ENCODE assay signal across 17 cellular contexts in the genomic region with DNA sequence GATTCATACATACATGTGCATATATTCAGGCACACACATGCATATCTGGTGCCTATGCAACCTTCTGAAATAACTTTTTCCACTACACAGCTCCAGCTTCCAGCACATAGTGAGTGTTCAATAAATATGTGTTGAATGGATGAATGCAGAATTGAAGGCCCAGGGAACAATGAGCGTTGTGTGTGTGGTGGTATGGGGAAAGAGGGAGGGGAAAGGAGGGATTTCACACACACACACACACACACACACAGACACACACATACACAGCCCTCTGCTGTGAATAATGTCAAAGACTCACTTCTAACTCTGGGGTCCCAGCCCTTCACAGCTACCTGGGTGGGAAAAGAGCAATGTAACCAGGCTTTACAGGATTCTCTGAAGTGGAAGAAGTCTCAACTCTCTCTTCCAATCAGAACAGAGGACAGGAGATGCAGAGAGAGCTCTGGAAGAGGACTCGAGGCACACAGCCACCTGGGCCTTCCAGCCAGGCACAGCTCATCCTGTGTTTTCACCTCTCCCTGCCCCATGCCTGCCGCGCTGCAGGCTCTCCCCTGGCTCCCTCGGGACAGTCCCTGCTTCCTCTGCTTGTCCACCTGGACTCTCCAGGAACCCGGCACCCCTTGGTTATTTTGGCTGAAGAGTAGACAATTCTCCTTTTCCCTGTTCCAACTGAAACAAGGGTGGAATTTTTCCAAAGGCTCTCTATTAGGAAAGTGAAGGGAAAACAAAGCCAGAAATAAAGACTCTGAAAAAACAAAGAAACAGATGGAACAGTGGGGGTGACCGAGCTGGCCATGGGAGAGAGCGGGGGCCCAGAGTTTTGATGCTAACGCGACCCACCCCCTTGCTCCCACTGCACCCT. TPM values are rescaled to one million over a fixed set of nuclear protein-coding genes. Genes with fewer than 3 reads are reported as not detected.
DNase-seq lines count a peak whose midpoint lies in the region; ATAC-seq and TF ChIP-seq lines count a peak whose summit lies in the region.
"Had no signal": no experiment of that assay in that cellular context is flagged by ENCODE, and none has a peak within 500 bp of the region (broad histone marks: within the 10 kb centered on the region; RNA-seq: fewer than 3 reads in every experiment).

No MANE protein-coding gene starts in this region.

- POLR2A ChIA-PET in CD4-positive, alpha-beta T cell (lab: Charles Lee): no interaction called here

- intact Hi-C loops in CD4-positive, alpha-beta T cell (cut with DNase I, micrococcal nuclease): loop anchor here (5.0 to 10.0 kb wide), 3 partner anchors 88 to 273 kb away; a partner anchor contains a TSS
- intact Hi-C loops in sigmoid colon (cut with DNase I): loop anchor here (5.0 to 10.0 kb wide), 2 partner anchors 271 to 293 kb away; no protein-coding TSS in a partner anchor

- WGBS in sigmoid colon, 2 donors: 77 to 78% methylated on average over 10 of the region's 10 CpGs

- ATAC-seq in CD4-positive, alpha-beta T cell (ENCODE audit: poor library complexity): no peak
- ATAC-seq in HG02610 (IDR thresholded peaks at IDR 0.05; ENCODE audit: unreplicated experiment): no peak
- ATAC-seq in HG03460 (IDR thresholded peaks at IDR 0.05; ENCODE audit: unreplicated experiment): no peak
- ATAC-seq: activated naive CD8-positive, alpha-beta T cell treated with anti-CD3 and anti-CD28 coated beads, Interleukin-2, amount 50 U/mL, for 24 hours; stimulated activated naive CD8-positive, alpha-beta T cell treated with anti-CD3 and anti-CD28 coated beads, Interleukin-15, amount 100 ng/mL, for 72 hours had no signal

- no peak overlapping the region for H3K27ac ChIP-seq in CD4-positive, alpha-beta T cell (ENCODE audit: low read depth, low read length)
- peak overlapping the region; percentile 98 for H3K27ac ChIP-seq in angular gyrus (ENCODE audit: low read depth, low read length)
- H3K27ac ChIP-seq in iPS-20b (ENCODE audit: low read length): no peak overlapping the region
- peak overlapping the region; percentile 63 to 98 (median 92) for H3K27ac ChIP-seq in sigmoid colon
- H3K27ac ChIP-seq: HL-60 had no signal

- H3K9me3 ChIP-seq in CD4-positive, alpha-beta T cell (ENCODE audit: control insufficient read depth, low read length): no peaks in the 10 kb centered on the region
- H3K9me3 ChIP-seq in iPS-20b (ENCODE audit: insufficient read depth, low read depth, low read length) (no peaks in the 10 kb centered on the region), sigmoid colon (no peaks in the 10 kb centered on the region)
- H3K9me3 ChIP-seq: BE2C had no signal

- H3K4me1 Mint-ChIP-seq in CD4-positive, alpha-beta T cell (ENCODE audit: low read depth): peaks cover 40% of the 10 kb centered on the region

- CTCF ChIA-PET in CD4-positive, alpha-beta T cell (lab: Charles Lee): interaction anchor here (1.0 to 3.9 kb wide), 2 partner anchors 18 to 19 kb away, joined by 3 to 30 read pairs; no protein-coding TSS in a partner anchor

- H3K4me1 ChIP-seq in iPS-20b (ENCODE audit: insufficient read depth, low read length) (peaks cover 16% of the 10 kb centered on the region), sigmoid colon (peaks cover 0 to 48% (median 42%) of the 10 kb centered on the region in 4 donors)

- TF ChIP-seq CTCF in CD4-positive, alpha-beta T cell (IDR thresholded peaks at IDR 0.05): no peak
- no peak for TF ChIP-seq CTCF in sigmoid colon (IDR thresholded peaks at IDR 0.05)

- DNase-seq in CD4-positive, alpha-beta T cell: no peak
- DNase-seq in sigmoid colon (no peak), AML-193 (lab: John Stamatoyannopoulos, UW) (no peak), NCI-H524 (lab: John Stamatoyannopoulos, UW) (no peak)
- DNase-seq: activated CD4-positive, alpha-beta memory T cell treated with anti-CD3 and anti-CD28 coated beads, Interleukin-2, amount 10 ng/mL, durations not matched to agents 7 days and 5 days; activated naive CD8-positive, alpha-beta T cell treated with anti-CD3 and anti-CD28 coated beads, Interleukin-2, amount 50 U/mL, for 24 hours; BE2C; NCI-H1436; stimulated activated naive CD8-positive, alpha-beta T cell treated with anti-CD3 and anti-CD28 coated beads, Interleukin-15, amount 100 ng/mL, for 72 hours had no signal

- 0 out of 2 replicates have a peak overlapping the region, but pooled peaks have one; percentile 2 for H3K9ac ChIP-seq in iPS-20b (ENCODE audit: low read depth, low read length)

- H3K27me3 Mint-ChIP-seq in CD4-positive, alpha-beta T cell: peaks cover 2% of the 10 kb centered on the region
- H3K27me3 Mint-ChIP-seq: activated naive CD8-positive, alpha-beta T cell treated with anti-CD3 and anti-CD28 coated beads, Interleukin-2, amount 50 U/mL, for 24 hours; stimulated activated naive CD8-positive, alpha-beta T cell treated with anti-CD3 and anti-CD28 coated beads, Interleukin-15, amount 100 ng/mL, for 72 hours had no signal

- H3K4me3 ChIP-seq in iPS-20b (ENCODE audit: low read length) (no peak overlapping the region), sigmoid colon (no peak overlapping the region)

- no peak overlapping the region for H3K4me3 Mint-ChIP-seq in CD4-positive, alpha-beta T cell
- H3K4me3 Mint-ChIP-seq: activated CD4-positive, alpha-beta memory T cell treated with anti-CD3 and anti-CD28 coated beads, Interleukin-2, amount 10 ng/mL, durations not matched to agents 7 days and 5 days; activated naive CD8-positive, alpha-beta T cell treated with anti-CD3 and anti-CD28 coated beads, Interleukin-2, amount 50 U/mL, for 24 hours; activated T-helper 1 cell treated with anti-CD3 and anti-CD28 coated beads, Interleukin-12 subunit alpha, Interleukin-12 subunit beta, Interleukin-2, Interleukin-4 antibody, amounts not matched to agents 30 ng/mL and 10 ng/mL and 1 ng/mL, durations not matched to agents 14 hours and 24 hours and 36 hours; stimulated activated naive CD8-positive, alpha-beta T cell treated with anti-CD3 and anti-CD28 coated beads, Interleukin-15, amount 100 ng/mL, for 72 hours had no signal

- H3K36me3 Mint-ChIP-seq in CD4-positive, alpha-beta T cell (ENCODE audit: low read depth): peaks cover 4% of the 10 kb centered on the region

- H3K36me3 ChIP-seq in iPS-20b (ENCODE audit: insufficient read depth, low read depth, low read length): no peaks in the 10 kb centered on the region
- H3K36me3 ChIP-seq in sigmoid colon: no peaks in the 10 kb centered on the region
- H3K36me3 ChIP-seq: BE2C had no signal

- no peaks in the 10 kb centered on the region for H3K27me3 ChIP-seq in CD4-positive, alpha-beta T cell (ENCODE audit: control insufficient read depth, insufficient read depth, low read length)
- H3K27me3 ChIP-seq in iPS-20b (ENCODE audit: insufficient read depth, low read length): peaks cover 7% of the 10 kb centered on the region; the same call in 1 of the 2 replicates
- no peaks in the 10 kb centered on the region for H3K27me3 ChIP-seq in sigmoid colon
- H3K27me3 ChIP-seq: BE2C had no signal

- no peak for TF ChIP-seq POLR2A in sigmoid colon (IDR thresholded peaks at IDR 0.05)

- H3K9me3 Mint-ChIP-seq in CD4-positive, alpha-beta T cell: no peaks in the 10 kb centered on the region
- H3K9me3 Mint-ChIP-seq: activated CD4-positive, alpha-beta memory T cell treated with anti-CD3 and anti-CD28 coated beads, Interleukin-2, amount 10 ng/mL, durations not matched to agents 7 days and 5 days; activated naive CD8-positive, alpha-beta T cell treated with anti-CD3 and anti-CD28 coated beads, Interleukin-2, amount 50 U/mL, for 24 hours; activated T-helper 1 cell treated with anti-CD3 and anti-CD28 coated beads, Interleukin-12 subunit alpha, Interleukin-12 subunit beta, Interleukin-2, Interleukin-4 antibody, amounts not matched to agents 30 ng/mL and 10 ng/mL and 1 ng/mL, durations not matched to agents 14 hours and 24 hours and 36 hours had no signal

- H3K27ac Mint-ChIP-seq in CD4-positive, alpha-beta T cell: peak overlapping the region; percentile 88
- H3K27ac Mint-ChIP-seq: activated CD4-positive, alpha-beta memory T cell treated with anti-CD3 and anti-CD28 coated beads, Interleukin-2, amount 10 ng/mL, durations not matched to agents 7 days and 5 days; activated naive CD8-positive, alpha-beta T cell treated with anti-CD3 and anti-CD28 coated beads, Interleukin-2, amount 50 U/mL, for 24 hours; activated T-helper 1 cell treated with anti-CD3 and anti-CD28 coated beads, Interleukin-12 subunit alpha, Interleukin-12 subunit beta, Interleukin-2, Interleukin-4 antibody, amounts not matched to agents 30 ng/mL and 10 ng/mL and 1 ng/mL, durations not matched to agents 14 hours and 24 hours and 36 hours had no signal

- TF ChIP-seq EP300 in sigmoid colon (IDR thresholded peaks at IDR 0.05): no peak

RNA-seq across cellular contexts. Expression of a gene that starts 5.5 kb away (rescaled TPM):
- 10 to 100 TPM; 33.1 to 33.7 TPM for total RNA-seq in CD4-positive, alpha-beta T cell
- total RNA-seq in sigmoid colon: 10 to 100 TPM; 11.1 to 11.4 (median 11.3) TPM
- polyA plus RNA-seq in sigmoid colon: 10 to 100 TPM in 1 of 3 donors, 1 to 10 TPM in 2; 4.8 to 34.9 (median 7.2) TPM

RNA-seq across cellular contexts. Expression of a gene that starts 11.7 kb away (rescaled TPM):
- not detected for total RNA-seq in CD4-positive, alpha-beta T cell
- total RNA-seq in sigmoid colon: 100 to 1,000 TPM in 2 of 4 donors, 10 to 100 TPM in 2; 60.7 to 153 (median 102) TPM
- 1 to 10 TPM in 2 of 3 donors, under 1 TPM in 1; 0.92 to 5.7 (median 1.8) TPM for polyA plus RNA-seq in sigmoid colon
- total RNA-seq: activated CD4-positive, alpha-beta memory T cell treated with anti-CD3 and anti-CD28 coated beads, Interleukin-2, amount 10 ng/mL, durations not matched to agents 7 days and 5 days; activated T-helper 1 cell treated with anti-CD3 and anti-CD28 coated beads, Interleukin-12 subunit alpha, Interleukin-12 subunit beta, Interleukin-2, Interleukin-4 antibody, amounts not matched to agents 30 ng/mL and 10 ng/mL and 1 ng/mL, durations not matched to agents 14 hours and 24 hours and 36 hours had no signal

RNA-seq across cellular contexts. Expression of a gene that starts 22.6 kb away (rescaled TPM):
- total RNA-seq in CD4-positive, alpha-beta T cell: not detected
- under 1 TPM; under 0.01 to 0.36 (median 0.27) TPM for total RNA-seq in sigmoid colon
- polyA plus RNA-seq in sigmoid colon: under 1 TPM in 1 of 3 donors, not detected in 2; 0.22 TPM
- total RNA-seq: activated CD4-positive, alpha-beta memory T cell treated with anti-CD3 and anti-CD28 coated beads, Interleukin-2, amount 10 ng/mL, durations not matched to agents 7 days and 5 days; activated T-helper 1 cell treated with anti-CD3 and anti-CD28 coated beads, Interleukin-12 subunit alpha, Interleukin-12 subunit beta, Interleukin-2, Interleukin-4 antibody, amounts not matched to agents 30 ng/mL and 10 ng/mL and 1 ng/mL, durations not matched to agents 14 hours and 24 hours and 36 hours; mesenteric fat pad; omental fat pad had no signal

RNA-seq across cellular contexts. Expression of a gene that starts 33.9 kb away (rescaled TPM):
- not detected for total RNA-seq in CD4-positive, alpha-beta T cell
- total RNA-seq in sigmoid colon: under 1 TPM in 2 of 4 donors, not detected in 2; 0.27 to 0.36 TPM
- 1 to 10 TPM in 1 of 3 donors, under 1 TPM in 1, not detected in 1; 0.23 to 1.3 TPM for polyA plus RNA-seq in sigmoid colon
- total RNA-seq: activated CD4-positive, alpha-beta memory T cell treated with anti-CD3 and anti-CD28 coated beads, Interleukin-2, amount 10 ng/mL, durations not matched to agents 7 days and 5 days; activated T-helper 1 cell treated with anti-CD3 and anti-CD28 coated beads, Interleukin-12 subunit alpha, Interleukin-12 subunit beta, Interleukin-2, Interleukin-4 antibody, amounts not matched to agents 30 ng/mL and 10 ng/mL and 1 ng/mL, durations not matched to agents 14 hours and 24 hours and 36 hours; omental fat pad had no signal

RNA-seq across cellular contexts. Expression of a gene that starts 47.5 kb away (rescaled TPM):
- under 1 TPM in 1 of 2 experiments, not detected in 1; 0.22 TPM for total RNA-seq in CD4-positive, alpha-beta T cell
- total RNA-seq in sigmoid colon: 1 to 10 TPM in 1 of 4 donors, under 1 TPM in 1, not detected in 2; 0.27 to 3.0 TPM
- under 1 TPM in 1 of 3 donors, not detected in 2; 0.22 TPM for polyA plus RNA-seq in sigmoid colon
- total RNA-seq: activated T-helper 1 cell treated with anti-CD3 and anti-CD28 coated beads, Interleukin-12 subunit alpha, Interleukin-12 subunit beta, Interleukin-2, Interleukin-4 antibody, amounts not matched to agents 30 ng/mL and 10 ng/mL and 1 ng/mL, durations not matched to agents 14 hours and 24 hours and 36 hours had no signal

Comparison
In these comparisons a context has a peak if more than half of its experiments do, and no peak if none do; other contexts are left out.
1. H3K27ac ChIP-seq: peak in angular gyrus (single experiment) and sigmoid colon (4 of 4); none in CD4-positive, alpha-beta T cell (single experiment) and iPS-20b (single experiment).
2. RNA of a gene that starts 11.7 kb away (total RNA-seq): 60.7 to 153 TPM in sigmoid colon; not detected in CD4-positive, alpha-beta T cell; every median in the first group is over 10 times any median in the second.